ENCODE assay signal across 23 cellular contexts in genomic region chr16:64406661-64407267, GRCh38.
DNase-seq lines count a peak whose midpoint lies in the region; ATAC-seq and TF ChIP-seq lines count a peak whose summit lies in the region.
"Had no signal": no experiment of that assay in that cellular context is flagged by ENCODE, and none has a peak within 500 bp of the region (broad histone marks: within the 10 kb centered on the region; RNA-seq: fewer than 3 reads in every experiment).

No MANE protein-coding gene starts in this region.

- CTCF ChIA-PET in activated CD8-positive, alpha-beta T cell treated with anti-CD3 and anti-CD28 coated beads for 36 hours (lab: Charles Lee), result no interaction called here

- in situ Hi-C loops in transverse colon (cut with MboI; ENCODE audit: low pct_ligation_motif_present in 1 of 4, low pct_unique_long_range_greater_than_20kb in 1 of 4, low sequenced_read_pairs in 3 of 4), result loop anchor here in 1 of 4 donors (25.0 kb wide), 1 partner anchor 706 kb away; the partner anchor contains the start of gene CDH11

- no peak overlapping the region for H3K27ac Mint-ChIP-seq in activated CD8-positive, alpha-beta T cell treated with anti-CD3 and anti-CD28 coated beads for 36 hours
- H3K27ac Mint-ChIP-seq: activated CD4-positive, alpha-beta T cell treated with anti-CD3 and anti-CD28 coated beads for 36 hours; activated T-cell treated with anti-CD3 and anti-CD28 coated beads, Interleukin-2, amount 50 U/mL, for 24 hours; B cell; T-helper 17 cell had no signal

- H3K27ac ChIP-seq in transverse colon, result peak overlapping the region in 3 of 4 donors; percentile 22 to 40 (median 27)
- H3K27ac ChIP-seq: breast epithelium, esophagus squamous epithelium, prostate gland had no signal

- no peak overlapping the region for H3K4me3 ChIP-seq in transverse colon
- H3K4me3 ChIP-seq: breast epithelium, esophagus squamous epithelium, prostate gland had no signal

- H3K4me1 ChIP-seq in transverse colon, result peaks cover 0 to 15% (median 2%) of the 10 kb centered on the region in 4 donors
- H3K4me1 ChIP-seq: breast epithelium, esophagus squamous epithelium, prostate gland had no signal

- no peak for TF ChIP-seq POLR2A in transverse colon (IDR thresholded peaks at IDR 0.05)

- TF ChIP-seq CTCF in transverse colon (IDR thresholded peaks at IDR 0.05), result no peak
- no peak for TF ChIP-seq CTCF in activated CD8-positive, alpha-beta T cell treated with anti-CD3 and anti-CD28 coated beads for 36 hours (IDR thresholded peaks at IDR 0.05)

- no peaks in the 10 kb centered on the region for H3K36me3 Mint-ChIP-seq in activated CD8-positive, alpha-beta T cell treated with anti-CD3 and anti-CD28 coated beads for 36 hours (ENCODE audit: low read depth)

- no peak for TF ChIP-seq EP300 in transverse colon (IDR thresholded peaks at IDR 0.05; ENCODE audit: low read depth)

- no peaks in the 10 kb centered on the region for H3K4me1 Mint-ChIP-seq in activated CD8-positive, alpha-beta T cell treated with anti-CD3 and anti-CD28 coated beads for 36 hours (ENCODE audit: low read depth)
- H3K4me1 Mint-ChIP-seq: activated CD4-positive, alpha-beta T cell treated with anti-CD3 and anti-CD28 coated beads for 36 hours; B cell; T-helper 17 cell had no signal

- intact Hi-C loops in transverse colon (cut with DNase I; ENCODE audit: low total_unique reads), result no loop called here
- intact Hi-C loops in activated CD8-positive, alpha-beta T cell treated with anti-CD3 and anti-CD28 coated beads for 36 hours (cut with micrococcal nuclease), result no loop called here

- no peak overlapping the region for H3K4me3 Mint-ChIP-seq in activated CD8-positive, alpha-beta T cell treated with anti-CD3 and anti-CD28 coated beads for 36 hours
- H3K4me3 Mint-ChIP-seq: activated CD4-positive, alpha-beta T cell treated with anti-CD3 and anti-CD28 coated beads for 36 hours; activated T-cell treated with anti-CD3 and anti-CD28 coated beads, Interleukin-2, amount 50 U/mL, for 24 hours; B cell; T-helper 17 cell had no signal

- ATAC-seq in GM21528 (IDR thresholded peaks at IDR 0.05; ENCODE audit: low FRiP score, unreplicated experiment) (no peak), HG03135 (IDR thresholded peaks at IDR 0.05; ENCODE audit: unreplicated experiment) (no peak)
- ATAC-seq in activated CD8-positive, alpha-beta T cell treated with anti-CD3 and anti-CD28 coated beads for 36 hours, result no peak
- ATAC-seq: activated CD4-positive, alpha-beta T cell treated with anti-CD3 and anti-CD28 coated beads for 36 hours; T-helper 17 cell had no signal

- no peaks in the 10 kb centered on the region for H3K9me3 ChIP-seq in transverse colon
- H3K9me3 ChIP-seq: breast epithelium, esophagus squamous epithelium, prostate gland had no signal

- H3K9me3 Mint-ChIP-seq in activated CD8-positive, alpha-beta T cell treated with anti-CD3 and anti-CD28 coated beads for 36 hours, result peaks cover 14% of the 10 kb centered on the region

- 46% methylated on average over 5 of the region's 5 CpGs; no CpG with 5 or more reads in 1 of the 2 donors for WGBS in transverse colon (ENCODE audit: low coverage in 1 of 2), 2 donors

- H3K27me3 Mint-ChIP-seq in activated CD8-positive, alpha-beta T cell treated with anti-CD3 and anti-CD28 coated beads for 36 hours, result no peaks in the 10 kb centered on the region
- H3K27me3 Mint-ChIP-seq: activated CD4-positive, alpha-beta T cell treated with anti-CD3 and anti-CD28 coated beads for 36 hours; activated T-cell treated with anti-CD3 and anti-CD28 coated beads, Interleukin-2, amount 50 U/mL, for 24 hours; B cell; T-helper 17 cell had no signal

- no peaks in the 10 kb centered on the region for H3K27me3 ChIP-seq in transverse colon
- H3K27me3 ChIP-seq: breast epithelium, esophagus squamous epithelium had no signal

- POLR2A ChIA-PET in activated CD8-positive, alpha-beta T cell treated with anti-CD3 and anti-CD28 coated beads for 36 hours (lab: Charles Lee), result interaction anchor here (0.6 kb wide), 1 partner anchor 8 kb away, joined by 3 read pairs; no protein-coding TSS in a partner anchor

- peak; percentile 19 for DNase-seq in NCI-H345 (lab: John Stamatoyannopoulos, UW)
- DNase-seq in NCI-H345 treated with DMSO at 0.1 percent for 48 hours (lab: John Stamatoyannopoulos, UW; ENCODE audit: unreplicated experiment), result no peak
- DNase-seq in NCI-H69 (lab: John Stamatoyannopoulos, UW), result peak; percentile 94
- DNase-seq in inferior parietal cortex (ENCODE audit: extremely low spot score), result peak; percentile 28
- no peak for DNase-seq in transverse colon
- no peak for DNase-seq in activated CD8-positive, alpha-beta T cell treated with anti-CD3 and anti-CD28 coated beads for 36 hours
- DNase-seq: activated CD4-positive, alpha-beta T cell treated with anti-CD3 and anti-CD28 coated beads for 36 hours; activated naive CD4-positive, alpha-beta T cell; activated T-cell treated with anti-CD3 and anti-CD28 coated beads, Interleukin-2, amount 50 U/mL, for 24 hours; cortex of kidney; DND-41; esophagus squamous epithelium; Kasumi-1; kidney; NCI-H1694 treated with DMSO at 0.1 percent for 48 hours; stimulated activated CD8-positive, alpha-beta memory T cell treated with anti-CD3 and anti-CD28 coated beads, Interleukin-4, amount 100 ng/mL, for 48 hours; T-helper 17 cell; trophoblast cell had no signal

- no peaks in the 10 kb centered on the region for H3K36me3 ChIP-seq in transverse colon
- H3K36me3 ChIP-seq: breast epithelium, esophagus squamous epithelium, prostate gland had no signal

Comparison
In these comparisons a context has a peak if more than half of its experiments do, and no peak if none do; other contexts are left out.
1. DNase-seq: peak in NCI-H345 (single experiment), NCI-H69 (single experiment) and inferior parietal cortex (single experiment); none in NCI-H345 treated with DMSO at 0.1 percent for 48 hours (single experiment), transverse colon (single experiment) and activated CD8-positive, alpha-beta T cell treated with anti-CD3 and anti-CD28 coated beads for 36 hours (single experiment).